ENCODE assay signal across 8 cellular contexts in the genomic region with DNA sequence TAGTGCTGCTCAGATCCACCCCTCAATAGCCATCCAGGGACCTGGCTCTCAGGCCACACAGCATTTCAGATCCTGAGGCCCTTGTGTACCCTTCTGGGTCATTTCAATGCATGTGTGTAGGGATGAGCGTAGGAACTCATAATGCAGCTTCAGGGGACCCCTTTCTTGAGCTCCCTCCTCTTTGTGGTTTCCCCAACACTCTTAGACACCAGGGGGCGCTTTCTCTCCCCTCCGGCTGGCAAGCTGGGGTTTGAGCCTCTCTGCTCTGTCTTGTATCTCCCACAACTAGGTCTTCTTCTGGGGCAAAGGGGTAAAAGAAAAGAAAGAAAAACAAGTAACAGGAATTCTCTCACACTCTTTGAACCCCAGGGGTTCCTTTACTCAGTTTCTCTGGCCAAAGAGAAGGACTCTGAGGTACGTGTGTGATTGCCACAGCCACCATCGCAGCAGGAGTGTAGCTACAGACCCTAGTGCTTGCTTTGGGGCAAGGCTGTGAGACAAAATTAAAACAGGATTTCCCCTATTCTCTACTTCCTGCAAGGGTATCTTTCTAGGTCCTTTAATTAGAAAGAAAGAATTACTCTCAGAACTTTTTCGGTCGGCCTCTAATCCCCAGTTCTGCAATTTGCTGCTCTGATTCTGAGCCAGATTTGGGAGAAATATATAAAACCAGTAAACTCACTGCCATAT. TPM values are rescaled to one million over a fixed set of nuclear protein-coding genes. Genes with fewer than 3 reads are reported as not detected.
A peak's percentile ranks its signal among the peaks of the same experiment; 100 is the strongest.
DNase-seq lines count a peak whose midpoint lies in the region; ATAC-seq and TF ChIP-seq lines count a peak whose summit lies in the region.

No MANE protein-coding gene starts in this region.

- H3K36me3 ChIP-seq in liver (ENCODE audit: control insufficient read depth in 4 of 4, insufficient read depth in 3 of 4, low read depth in 1 of 4, low read length in 3 of 4), result peaks cover 0 to 2% (median 0%) of the 10 kb centered on the region in 4 donors

- DNase-seq in NCI-H345 (lab: John Stamatoyannopoulos, UW), result peak; percentile 37
- no peak for DNase-seq in NCI-H345 treated with DMSO at 0.1 percent for 48 hours (lab: John Stamatoyannopoulos, UW; ENCODE audit: unreplicated experiment)
- DNase-seq in Jurkat, Clone E6-1 (ENCODE audit: low read depth, low spot score), result peak; percentile 45
- DNase-seq in T follicular helper cell (ENCODE audit: low read depth), result peak; percentile 11
- DNase-seq in caudate nucleus (lab: John Stamatoyannopoulos, UW), result peak in 54 of 61 donors; percentile 2 to 79 (median 55)
- peak; percentile 80 for DNase-seq in stimulated activated CD8-positive, alpha-beta memory T cell treated with anti-CD3 and anti-CD28 coated beads, Interleukin-4, amount 100 ng/mL, for 48 hours

- H3K4me3 ChIP-seq in Jurkat, Clone E6-1 (ENCODE audit: low read length), result no peak overlapping the region
- H3K4me3 ChIP-seq in liver (ENCODE audit: low read depth in 1 of 3, low read length in 3 of 3), result no peak overlapping the region

- H3K27ac ChIP-seq in caudate nucleus (ENCODE audit: low read depth, low read length) (peak overlapping the region; percentile 58), liver (ENCODE audit: low read depth in 1 of 2, low read length in 2 of 2) (no peak overlapping the region)

- WGBS in liver, result 73% methylated on average over 7 of the region's 7 CpGs

- H3K27me3 ChIP-seq in liver (ENCODE audit: control insufficient read depth in 4 of 4, insufficient read depth in 4 of 4, low read length in 3 of 4), result no peaks in the 10 kb centered on the region

- peak; percentile 43 for TF ChIP-seq CTCF in liver (IDR thresholded peaks at IDR 0.05; ENCODE audit: low read depth, low read length, missing input control)

- ATAC-seq in GM21723 (IDR thresholded peaks at IDR 0.05; ENCODE audit: unreplicated experiment), result peak; percentile 83

- H3K4me1 ChIP-seq in liver (ENCODE audit: control insufficient read depth in 4 of 4, insufficient read depth in 4 of 4, low read length in 3 of 4), result peaks cover 3 to 14% (median 10%) of the 10 kb centered on the region in 4 donors

- H3K9me3 ChIP-seq in liver (ENCODE audit: control insufficient read depth in 4 of 4, low read length in 3 of 4), result no peaks in the 10 kb centered on the region

- no peak overlapping the region for H3K9ac ChIP-seq in liver (ENCODE audit: low read depth in 1 of 2, low read length in 2 of 2)

- TF ChIP-seq RAD21 in liver (IDR thresholded peaks at IDR 0.05), result peak; percentile 79 to 88

TF ChIP-seq in liver, 16 proteins besides CTCF, POLR2A, EP300 and RAD21:
- no peak for TF ChIP-seq FOXA2 (IDR thresholded peaks at IDR 0.05)
- TF ChIP-seq HNF4G (IDR thresholded peaks at IDR 0.05), result no peak
- no peak for TF ChIP-seq ZBTB33 (IDR thresholded peaks at IDR 0.05)
- TF ChIP-seq EGR1 (IDR thresholded peaks at IDR 0.05; ENCODE audit: low read depth in 2 of 2), result no peak
- TF ChIP-seq, protein P1, sequence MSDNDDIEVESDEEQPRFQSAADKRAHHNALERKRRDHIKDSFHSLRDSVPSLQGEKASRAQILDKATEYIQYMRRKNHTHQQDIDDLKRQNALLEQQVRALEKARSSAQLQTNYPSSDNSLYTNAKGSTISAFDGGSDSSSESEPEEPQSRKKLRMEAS (IDR thresholded peaks at IDR 0.05), result no peak
- no peak for TF ChIP-seq TAF1 (conservative IDR thresholded peaks at IDR 0.05)
- TF ChIP-seq HNF4A (conservative IDR thresholded peaks at IDR 0.05), result no peak
- TF ChIP-seq SP1 (IDR thresholded peaks at IDR 0.05), result no peak
- TF ChIP-seq, protein P2, sequence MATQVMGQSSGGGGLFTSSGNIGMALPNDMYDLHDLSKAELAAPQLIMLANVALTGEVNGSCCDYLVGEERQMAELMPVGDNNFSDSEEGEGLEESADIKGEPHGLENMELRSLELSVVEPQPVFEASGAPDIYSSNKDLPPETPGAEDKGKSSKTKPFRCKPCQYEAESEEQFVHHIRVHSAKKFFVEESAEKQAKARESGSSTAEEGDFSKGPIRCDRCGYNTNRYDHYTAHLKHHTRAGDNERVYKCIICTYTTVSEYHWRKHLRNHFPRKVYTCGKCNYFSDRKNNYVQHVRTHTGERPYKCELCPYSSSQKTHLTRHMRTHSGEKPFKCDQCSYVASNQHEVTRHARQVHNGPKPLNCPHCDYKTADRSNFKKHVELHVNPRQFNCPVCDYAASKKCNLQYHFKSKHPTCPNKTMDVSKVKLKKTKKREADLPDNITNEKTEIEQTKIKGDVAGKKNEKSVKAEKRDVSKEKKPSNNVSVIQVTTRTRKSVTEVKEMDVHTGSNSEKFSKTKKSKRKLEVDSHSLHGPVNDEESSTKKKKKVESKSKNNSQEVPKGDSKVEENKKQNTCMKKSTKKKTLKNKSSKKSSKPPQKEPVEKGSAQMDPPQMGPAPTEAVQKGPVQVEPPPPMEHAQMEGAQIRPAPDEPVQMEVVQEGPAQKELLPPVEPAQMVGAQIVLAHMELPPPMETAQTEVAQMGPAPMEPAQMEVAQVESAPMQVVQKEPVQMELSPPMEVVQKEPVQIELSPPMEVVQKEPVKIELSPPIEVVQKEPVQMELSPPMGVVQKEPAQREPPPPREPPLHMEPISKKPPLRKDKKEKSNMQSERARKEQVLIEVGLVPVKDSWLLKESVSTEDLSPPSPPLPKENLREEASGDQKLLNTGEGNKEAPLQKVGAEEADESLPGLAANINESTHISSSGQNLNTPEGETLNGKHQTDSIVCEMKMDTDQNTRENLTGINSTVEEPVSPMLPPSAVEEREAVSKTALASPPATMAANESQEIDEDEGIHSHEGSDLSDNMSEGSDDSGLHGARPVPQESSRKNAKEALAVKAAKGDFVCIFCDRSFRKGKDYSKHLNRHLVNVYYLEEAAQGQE (IDR thresholded peaks at IDR 0.05), result no peak

RNA-seq across cellular contexts. Expression of gene CABYR, which starts 38.0 kb away (rescaled TPM):
- not detected for polyA plus RNA-seq in Jurkat, Clone E6-1 (2012; ENCODE audit: insufficient read depth, insufficient read length)
- total RNA-seq in liver, result under 1 TPM; 0.19 to 0.67 TPM
- polyA plus RNA-seq in liver, result under 1 TPM; 0.28 to 0.36 TPM
